ENCODE assay signal across 18 cellular contexts in the genomic region with DNA sequence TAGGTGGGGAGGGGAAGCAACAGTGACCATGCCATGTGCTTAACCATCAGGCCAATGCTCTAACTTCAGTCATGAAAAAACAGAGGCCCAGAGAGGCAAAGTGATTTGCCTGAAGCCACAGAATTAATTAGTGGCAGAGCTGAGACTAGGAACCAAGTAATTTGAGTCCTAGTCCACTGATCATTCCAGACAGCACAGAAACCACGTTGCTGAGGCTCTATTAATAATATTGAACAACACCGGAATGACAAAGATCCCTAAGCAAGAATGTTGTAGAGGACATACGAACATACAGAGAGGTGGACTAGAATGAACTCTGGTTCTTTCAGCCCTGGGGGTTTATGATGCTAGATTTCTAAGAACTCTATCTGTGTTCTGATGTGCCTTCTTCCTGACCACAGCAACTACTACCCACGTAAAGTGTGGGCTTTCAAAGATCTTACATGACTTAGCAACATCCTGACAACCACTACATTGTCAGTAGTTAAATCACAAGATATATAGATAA.
A peak's percentile ranks its signal among the peaks of the same experiment; 100 is the strongest.
DNase-seq lines count a peak whose midpoint lies in the region; ATAC-seq and TF ChIP-seq lines count a peak whose summit lies in the region.
"Had no signal": no experiment of that assay in that cellular context is flagged by ENCODE, and none has a peak within 500 bp of the region (broad histone marks: within the 10 kb centered on the region; RNA-seq: fewer than 3 reads in every experiment).

No MANE protein-coding gene starts in this region.

- intact Hi-C loops in transverse colon (cut with DNase I; ENCODE audit: low total_unique reads) (no loop called here), left ventricle myocardium superior (cut with micrococcal nuclease) (no loop called here)

- ATAC-seq in GM18498 (IDR thresholded peaks at IDR 0.05; ENCODE audit: unreplicated experiment) (peak; percentile 52), GM21723 (IDR thresholded peaks at IDR 0.05; ENCODE audit: unreplicated experiment) (peak; percentile 53), left ventricle myocardium superior (no peak)
- ATAC-seq: gastroesophageal sphincter, left lung, pancreas had no signal

- no peak for TF ChIP-seq EP300 in transverse colon (IDR thresholded peaks at IDR 0.05; ENCODE audit: low read depth)

- no peak overlapping the region for H3K9ac ChIP-seq in OCI-LY3 (ENCODE audit: low read length)

- H3K9me3 ChIP-seq in OCI-LY3 (ENCODE audit: insufficient read depth, low read length) (no peaks in the 10 kb centered on the region), transverse colon (no peaks in the 10 kb centered on the region)
- H3K9me3 ChIP-seq: Caco-2, gastroesophageal sphincter, left lung, pancreas had no signal

- no peaks in the 10 kb centered on the region for H3K79me2 ChIP-seq in OCI-LY3 (ENCODE audit: low read length)

- TF ChIP-seq CTCF in OCI-LY3 (IDR thresholded peaks at IDR 0.05; ENCODE audit: low read depth, low read length) (no peak), GM10266 (IDR thresholded peaks at IDR 0.05; ENCODE audit: control insufficient read depth, insufficient read depth, low read depth, missing control alignments) (no peak), transverse colon (IDR thresholded peaks at IDR 0.05) (no peak)

- 0 out of 2 replicates have a peak overlapping the region, but pooled peaks have one; percentile 1 for H2AFZ ChIP-seq in OCI-LY3 (ENCODE audit: low read depth, low read length)

- H3K4me1 ChIP-seq in OCI-LY3 (ENCODE audit: low read length) (peaks cover 40% of the 10 kb centered on the region), transverse colon (peaks cover 0 to 2% (median 0%) of the 10 kb centered on the region in 4 donors)
- H3K4me1 ChIP-seq: Caco-2, gastroesophageal sphincter, pancreas had no signal

- H3K4me2 ChIP-seq in OCI-LY3 (ENCODE audit: low read length): peak overlapping the region; percentile 56

- in situ Hi-C loops in transverse colon (cut with MboI; ENCODE audit: low pct_ligation_motif_present in 1 of 4, low pct_unique_long_range_greater_than_20kb in 1 of 4, low sequenced_read_pairs in 3 of 4): no loop called here

- no peak for TF ChIP-seq POLR2A in transverse colon (IDR thresholded peaks at IDR 0.05)

- WGBS in transverse colon (ENCODE audit: low coverage in 1 of 2), 2 donors: 68 to 77% methylated on average over 1 to 4 of the region's 4 CpGs

- no peaks in the 10 kb centered on the region for H3K27me3 ChIP-seq in OCI-LY3 (ENCODE audit: low read depth, low read length)
- no peaks in the 10 kb centered on the region for H3K27me3 ChIP-seq in layer of hippocampus (ENCODE audit: control insufficient read depth, insufficient read depth, low read length)
- no peaks in the 10 kb centered on the region for H3K27me3 ChIP-seq in transverse colon
- H3K27me3 ChIP-seq: gastroesophageal sphincter, left lung, pancreas had no signal

- 0 out of 2 replicates have a peak overlapping the region, but pooled peaks have one; percentile 0 for H3K27ac ChIP-seq in OCI-LY3 (ENCODE audit: low read length)
- H3K27ac ChIP-seq in layer of hippocampus (ENCODE audit: low read depth, low read length): peak overlapping the region; percentile 10
- no peak overlapping the region for H3K27ac ChIP-seq in transverse colon
- H3K27ac ChIP-seq: gastroesophageal sphincter, left lung, pancreas had no signal

- H3K4me3 ChIP-seq in OCI-LY3 (ENCODE audit: low read length): peak overlapping the region; percentile 5
- no peak overlapping the region for H3K4me3 ChIP-seq in transverse colon
- H3K4me3 ChIP-seq: gastroesophageal sphincter, left lung, pancreas had no signal

- no peaks in the 10 kb centered on the region for H4K20me1 ChIP-seq in OCI-LY3 (ENCODE audit: insufficient read depth, low read length)

- H3K36me3 ChIP-seq in OCI-LY3 (replicated peaks; ENCODE audit: low read depth, low read length) (no peaks in the 10 kb centered on the region), transverse colon (no peaks in the 10 kb centered on the region)
- H3K36me3 ChIP-seq: gastroesophageal sphincter, left lung, pancreas had no signal

- DNase-seq in GM10266 (ENCODE audit: extremely low spot score) (no peak), transverse colon (no peak), HK-2 (ENCODE audit: unreplicated experiment) (no peak), left ventricle myocardium superior (no peak)
- DNase-seq: activated naive CD4-positive, alpha-beta T cell treated with Interleukin-2 at 50 U/mL for 16 hours; Caco-2; dermis blood vessel endothelial cell; H7; left lung; NCI-H1417; pancreas; stimulated activated CD4-positive, alpha-beta T cell treated with anti-CD3 and anti-CD28 coated beads, Interleukin-4, amount 100 ng/mL, for 1 hour; substantia nigra had no signal

Comparison
In these comparisons a context has a peak if more than half of its experiments do, and no peak if none do; other contexts are left out.
1. H3K27ac ChIP-seq: peak in OCI-LY3 (single experiment) and layer of hippocampus (single experiment); none in transverse colon (0 of 4).